In genomic region chr14:93061380-93062012, GRCh38 we compare ENCODE assay signal across 14 cellular contexts. TPM values are rescaled to one million over a fixed set of nuclear protein-coding genes. Genes with fewer than 3 reads are reported as not detected.
A peak's percentile ranks its signal among the peaks of the same experiment; 100 is the strongest.
DNase-seq lines count a peak whose midpoint lies in the region; ATAC-seq, FAIRE-seq and TF ChIP-seq lines count a peak whose summit lies in the region.
"Had no signal": no experiment of that assay in that cellular context is flagged by ENCODE, and none has a peak within 500 bp of the region (broad histone marks: within the 10 kb centered on the region; RNA-seq: fewer than 3 reads in every experiment).

No MANE protein-coding gene starts in this region.

- H3K4me3 Mint-ChIP-seq in endothelial cell (ENCODE audit: unreplicated experiment): peak overlapping the region; percentile 11
- H3K4me3 Mint-ChIP-seq in stimulated activated effector memory CD8-positive, alpha-beta T cell treated with anti-CD3 and anti-CD28 coated beads, Interleukin-12 subunit alpha, Interleukin-12 subunit beta, amount 100 ng/mL, for 72 hours: no peak overlapping the region
- H3K4me3 Mint-ChIP-seq: activated CD4-positive, alpha-beta T cell treated with anti-CD3 and anti-CD28 coated beads, Interleukin-2, amount 10 ng/mL, durations not matched to agents 7 days and 5 days had no signal

- FAIRE-seq in GM12891 (lab: Jason Lieb, UNC): peak; percentile 57

- H3K36me3 Mint-ChIP-seq in endothelial cell (ENCODE audit: low read depth, unreplicated experiment): no peaks in the 10 kb centered on the region
- H3K36me3 Mint-ChIP-seq in stimulated activated effector memory CD8-positive, alpha-beta T cell treated with anti-CD3 and anti-CD28 coated beads, Interleukin-12 subunit alpha, Interleukin-12 subunit beta, amount 100 ng/mL, for 72 hours: peaks cover 14% of the 10 kb centered on the region

- ATAC-seq in HG02884 (IDR thresholded peaks at IDR 0.05; ENCODE audit: unreplicated experiment) (peak; percentile 38), GM21717 (IDR thresholded peaks at IDR 0.05; ENCODE audit: unreplicated experiment) (no peak)
- no peak for ATAC-seq in stimulated activated effector memory CD8-positive, alpha-beta T cell treated with anti-CD3 and anti-CD28 coated beads, Interleukin-12 subunit alpha, Interleukin-12 subunit beta, amount 100 ng/mL, for 72 hours
- ATAC-seq: PC-3 had no signal

- TF ChIP-seq CTCF in endothelial cell (IDR thresholded peaks at IDR 0.05; ENCODE audit: unreplicated experiment): no peak

- H3K27me3 Mint-ChIP-seq in endothelial cell (ENCODE audit: unreplicated experiment): peaks cover 2% of the 10 kb centered on the region
- H3K27me3 Mint-ChIP-seq: activated CD4-positive, alpha-beta T cell treated with anti-CD3 and anti-CD28 coated beads, Interleukin-2, amount 10 ng/mL, durations not matched to agents 7 days and 5 days had no signal

- H3K9me3 Mint-ChIP-seq in endothelial cell (ENCODE audit: unreplicated experiment): no peaks in the 10 kb centered on the region
- H3K9me3 Mint-ChIP-seq in stimulated activated effector memory CD8-positive, alpha-beta T cell treated with anti-CD3 and anti-CD28 coated beads, Interleukin-12 subunit alpha, Interleukin-12 subunit beta, amount 100 ng/mL, for 72 hours: no peaks in the 10 kb centered on the region
- H3K9me3 Mint-ChIP-seq: activated CD4-positive, alpha-beta T cell treated with anti-CD3 and anti-CD28 coated beads, Interleukin-2, amount 10 ng/mL, durations not matched to agents 7 days and 5 days had no signal

- no peak for TF ChIP-seq POLR2A in GM12891 (IDR thresholded peaks at IDR 0.05; ENCODE audit: low read depth, low read length)

- H3K27ac Mint-ChIP-seq in endothelial cell (ENCODE audit: unreplicated experiment): no peak overlapping the region
- H3K27ac Mint-ChIP-seq in stimulated activated effector memory CD8-positive, alpha-beta T cell treated with anti-CD3 and anti-CD28 coated beads, Interleukin-12 subunit alpha, Interleukin-12 subunit beta, amount 100 ng/mL, for 72 hours: peak overlapping the region; percentile 81
- H3K27ac Mint-ChIP-seq: activated CD4-positive, alpha-beta T cell treated with anti-CD3 and anti-CD28 coated beads, Interleukin-2, amount 10 ng/mL, durations not matched to agents 7 days and 5 days had no signal

- no peak for DNase-seq in GM12891 (ENCODE audit: insufficient read length, low spot score)
- DNase-seq in endothelial cell (ENCODE audit: low spot score): no peak
- DNase-seq in stimulated activated effector memory CD8-positive, alpha-beta T cell treated with anti-CD3 and anti-CD28 coated beads, Interleukin-12 subunit alpha, Interleukin-12 subunit beta, amount 100 ng/mL, for 72 hours (ENCODE audit: low spot score in 2 of 2): no peak
- no peak for DNase-seq in GF-D8 (lab: John Stamatoyannopoulos, UW)
- DNase-seq in GM19240 (ENCODE audit: insufficient read length, low spot score): no peak
- DNase-seq: activated CD4-positive, alpha-beta T cell treated with anti-CD3 and anti-CD28 coated beads, Interleukin-2, amount 10 ng/mL, durations not matched to agents 7 days and 5 days; DMS 273 treated with DMSO at 0.1 percent for 48 hours; mammary epithelial cell; NCI-H1092 treated with DMSO at 0.1 percent for 48 hours; NCI-H69; PC-3; retina had no signal

- peaks cover 4% of the 10 kb centered on the region for H3K4me1 Mint-ChIP-seq in endothelial cell (ENCODE audit: unreplicated experiment)
- H3K4me1 Mint-ChIP-seq in stimulated activated effector memory CD8-positive, alpha-beta T cell treated with anti-CD3 and anti-CD28 coated beads, Interleukin-12 subunit alpha, Interleukin-12 subunit beta, amount 100 ng/mL, for 72 hours: peaks cover 61% of the 10 kb centered on the region

TF ChIP-seq in GM12891, 5 proteins besides CTCF, POLR2A, EP300 and RAD21:
- TF ChIP-seq POLR2AphosphoS5 (IDR thresholded peaks at IDR 0.05; ENCODE audit: low read depth, low read length): no peak
- TF ChIP-seq PAX5 (IDR thresholded peaks at IDR 0.05; ENCODE audit: insufficient read depth, low read length, severe bottlenecking): no peak
- peak; percentile 57; the same call in 1 of the 2 replicates for TF ChIP-seq POU2F2 (IDR thresholded peaks at IDR 0.05; ENCODE audit: low read depth, low read length)

RNA-seq across cellular contexts. Expression of gene ITPK1, which starts 54.2 kb away (rescaled TPM):
- 22.4 TPM for polyA plus RNA-seq in GM12891 (2012; ENCODE audit: low read depth, missing spikeins)
- total RNA-seq in endothelial cell (ENCODE audit: unreplicated experiment): 39.2 TPM
